ENCODE assay signal across 1 cellular context in the genomic region with DNA sequence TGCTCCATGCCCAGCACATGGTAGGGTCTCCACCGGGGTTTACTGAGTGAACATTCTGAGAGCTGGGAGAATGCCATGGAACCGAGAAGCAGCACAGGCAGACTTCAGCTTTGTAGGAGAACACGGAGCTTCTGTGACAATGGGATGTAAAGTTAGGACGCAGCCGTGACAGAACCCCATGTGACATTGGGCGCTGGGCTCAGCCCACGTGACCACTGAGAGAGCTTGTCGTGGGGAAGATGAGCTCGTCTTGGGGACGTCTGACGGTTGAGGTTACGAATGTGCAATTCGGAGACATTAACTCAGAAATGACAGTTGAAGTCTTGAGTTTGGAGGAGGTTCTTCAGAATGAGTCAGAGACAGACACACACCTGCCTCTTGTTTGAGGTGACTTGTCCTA.
TF ChIP-seq lines count a peak whose summit lies in the region.

No MANE protein-coding gene starts in this region.

TF ChIP-seq in GM12878, 131 proteins besides CTCF, POLR2A, EP300 and RAD21:
- TF ChIP-seq TCF3 (IDR thresholded peaks at IDR 0.05; ENCODE audit: borderline replicate concordance, insufficient read depth, low read depth, low read length) (0 out of 2 replicates have a peak, but pooled peaks have one; percentile 22), SUZ12 (IDR thresholded peaks at IDR 0.05; ENCODE audit: unreplicated experiment) (no peak), MTA3 (IDR thresholded peaks at IDR 0.05; ENCODE audit: borderline replicate concordance, low read length) (no peak)
- TF ChIP-seq, protein P1, sequence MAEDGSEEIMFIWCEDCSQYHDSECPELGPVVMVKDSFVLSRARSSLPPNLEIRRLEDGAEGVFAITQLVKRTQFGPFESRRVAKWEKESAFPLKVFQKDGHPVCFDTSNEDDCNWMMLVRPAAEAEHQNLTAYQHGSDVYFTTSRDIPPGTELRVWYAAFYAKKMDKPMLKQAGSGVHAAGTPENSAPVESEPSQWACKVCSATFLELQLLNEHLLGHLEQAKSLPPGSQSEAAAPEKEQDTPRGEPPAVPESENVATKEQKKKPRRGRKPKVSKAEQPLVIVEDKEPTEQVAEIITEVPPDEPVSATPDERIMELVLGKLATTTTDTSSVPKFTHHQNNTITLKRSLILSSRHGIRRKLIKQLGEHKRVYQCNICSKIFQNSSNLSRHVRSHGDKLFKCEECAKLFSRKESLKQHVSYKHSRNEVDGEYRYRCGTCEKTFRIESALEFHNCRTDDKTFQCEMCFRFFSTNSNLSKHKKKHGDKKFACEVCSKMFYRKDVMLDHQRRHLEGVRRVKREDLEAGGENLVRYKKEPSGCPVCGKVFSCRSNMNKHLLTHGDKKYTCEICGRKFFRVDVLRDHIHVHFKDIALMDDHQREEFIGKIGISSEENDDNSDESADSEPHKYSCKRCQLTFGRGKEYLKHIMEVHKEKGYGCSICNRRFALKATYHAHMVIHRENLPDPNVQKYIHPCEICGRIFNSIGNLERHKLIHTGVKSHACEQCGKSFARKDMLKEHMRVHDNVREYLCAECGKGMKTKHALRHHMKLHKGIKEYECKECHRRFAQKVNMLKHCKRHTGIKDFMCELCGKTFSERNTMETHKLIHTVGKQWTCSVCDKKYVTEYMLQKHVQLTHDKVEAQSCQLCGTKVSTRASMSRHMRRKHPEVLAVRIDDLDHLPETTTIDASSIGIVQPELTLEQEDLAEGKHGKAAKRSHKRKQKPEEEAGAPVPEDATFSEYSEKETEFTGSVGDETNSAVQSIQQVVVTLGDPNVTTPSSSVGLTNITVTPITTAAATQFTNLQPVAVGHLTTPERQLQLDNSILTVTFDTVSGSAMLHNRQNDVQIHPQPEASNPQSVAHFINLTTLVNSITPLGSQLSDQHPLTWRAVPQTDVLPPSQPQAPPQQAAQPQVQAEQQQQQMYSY (CRISPR knock-in tag; IDR thresholded peaks at IDR 0.05) = no peak
